Comparison of ENCODE assay signal across 8 cellular contexts in the genomic region with DNA sequence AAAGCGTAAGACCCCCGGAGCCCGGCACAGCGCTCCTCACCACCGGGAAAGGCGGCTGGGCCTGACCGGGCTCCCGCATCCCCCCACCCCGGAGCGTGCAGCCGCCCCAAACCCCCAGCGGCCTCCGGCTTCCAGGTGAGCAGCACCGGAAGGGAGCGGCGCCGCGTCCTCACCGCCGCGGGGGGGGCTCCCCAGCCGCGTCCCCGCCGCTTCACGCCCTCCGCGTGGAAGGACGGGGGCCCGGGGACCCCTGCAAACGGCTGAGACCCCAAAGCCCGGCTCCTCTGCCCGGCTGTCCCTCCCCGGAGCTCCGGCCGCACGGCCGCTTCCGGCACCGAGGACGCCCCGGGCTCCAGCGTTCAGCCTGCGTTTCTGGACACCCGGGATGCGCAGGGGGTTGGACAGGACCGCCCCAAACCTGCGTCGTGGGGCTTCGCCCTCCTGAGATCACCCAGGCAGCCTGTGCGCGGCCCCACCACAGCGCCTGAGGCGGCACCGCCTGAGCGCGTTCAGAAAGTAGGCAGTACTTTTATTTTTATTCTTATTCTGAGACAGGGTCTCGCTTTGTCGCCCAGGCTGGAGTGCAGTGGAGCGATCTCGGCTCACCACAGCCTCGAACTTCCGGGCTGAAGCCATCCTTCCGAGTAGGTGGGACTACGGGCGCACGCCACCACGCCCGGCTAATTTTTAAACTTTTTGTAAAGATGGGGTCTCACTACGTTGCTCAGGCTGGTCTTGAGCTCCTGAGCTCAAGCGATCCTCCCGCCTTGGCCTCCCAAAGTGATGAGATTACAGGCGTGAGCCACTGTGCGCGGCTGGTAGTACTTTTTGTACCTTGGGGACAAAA. TPM values are rescaled to one million over a fixed set of nuclear protein-coding genes. Genes with fewer than 3 reads are reported as not detected.
DNase-seq lines count a peak whose midpoint lies in the region; ATAC-seq, FAIRE-seq and TF ChIP-seq lines count a peak whose summit lies in the region.

No MANE protein-coding gene starts in this region.

- no peaks in the 10 kb centered on the region for H3K36me3 Mint-ChIP-seq in activated T-cell treated with anti-CD3 and anti-CD28 coated beads, Interleukin-2, amount 50 U/mL, for 24 hours (ENCODE audit: low read depth)

- H3K4me3 ChIP-seq in ACC112 (ENCODE audit: low read depth, low read length) (peak overlapping the region; percentile 84), pancreas (peak overlapping the region; percentile 62 to 92 (median 75))

- peaks cover 9% of the 10 kb centered on the region for H3K79me2 ChIP-seq in ACC112 (ENCODE audit: control insufficient read depth, insufficient read depth, low read length, unreplicated experiment)

- WGBS in pancreas, 2 donors, result 2 to 5% methylated on average over 61 to 75 of the region's 75 CpGs

- no peaks in the 10 kb centered on the region for H3K9me3 ChIP-seq in pancreas

- peak; percentile 60 for DNase-seq in GM18507 (ENCODE audit: extremely low spot score, insufficient read length, low read depth)
- peak; percentile 60 for DNase-seq in NCI-H2227 (lab: John Stamatoyannopoulos, UW; ENCODE audit: unreplicated experiment)
- DNase-seq in activated T-cell treated with anti-CD3 and anti-CD28 coated beads, Interleukin-2, amount 50 U/mL, for 24 hours, result peak; percentile 74
- DNase-seq in fibroblast of peridontal ligament (ENCODE audit: extremely low read depth), result peak; percentile 51
- peak; percentile 51 to 83 (median 62) for DNase-seq in pancreas
- no peak for DNase-seq in central memory CD4-positive, alpha-beta T cell

- no peaks in the 10 kb centered on the region for H3K9me3 Mint-ChIP-seq in activated T-cell treated with anti-CD3 and anti-CD28 coated beads, Interleukin-2, amount 50 U/mL, for 24 hours

- no peaks in the 10 kb centered on the region for H3K36me3 ChIP-seq in ACC112 (ENCODE audit: insufficient read depth, low read length)
- H3K36me3 ChIP-seq in pancreas, result no peaks in the 10 kb centered on the region

- intact Hi-C loops in pancreas (cut with DNase I), result no loop called here

- no peaks in the 10 kb centered on the region for H3K27me3 ChIP-seq in ACC112 (ENCODE audit: insufficient read depth, low read length)
- no peaks in the 10 kb centered on the region for H3K27me3 ChIP-seq in pancreas

- FAIRE-seq in GM18507 (lab: Jason Lieb, UNC) (peak; percentile 93), pancreas (lab: Jason Lieb, UNC) (no peak)

- peak overlapping the region; percentile 68 for H2AFZ ChIP-seq in ACC112 (ENCODE audit: low read length, unreplicated experiment)

- H3K4me3 Mint-ChIP-seq in activated T-cell treated with anti-CD3 and anti-CD28 coated beads, Interleukin-2, amount 50 U/mL, for 24 hours, result peak overlapping the region; percentile 79

- peaks cover 28% of the 10 kb centered on the region for H3K4me1 ChIP-seq in ACC112 (ENCODE audit: control insufficient read depth, insufficient read depth, low read length, unreplicated experiment)
- peaks cover 0 to 3% (median 0%) of the 10 kb centered on the region in 3 donors for H3K4me1 ChIP-seq in pancreas

- ATAC-seq in HG02885 (IDR thresholded peaks at IDR 0.05; ENCODE audit: poor library complexity, unreplicated experiment), result peak; percentile 70
- peak; percentile 78 to 90 (median 87) for ATAC-seq in pancreas

- peak overlapping the region; percentile 84 for H3K27ac Mint-ChIP-seq in activated T-cell treated with anti-CD3 and anti-CD28 coated beads, Interleukin-2, amount 50 U/mL, for 24 hours

- H3K27ac ChIP-seq in ACC112 (ENCODE audit: low read depth, low read length), result peak overlapping the region; percentile 41
- peak overlapping the region; percentile 72 to 91 (median 84) for H3K27ac ChIP-seq in pancreas

- H3K27me3 Mint-ChIP-seq in activated T-cell treated with anti-CD3 and anti-CD28 coated beads, Interleukin-2, amount 50 U/mL, for 24 hours, result peaks cover 29% of the 10 kb centered on the region

- TF ChIP-seq CTCF in pancreas (IDR thresholded peaks at IDR 0.05), result no peak

- H3K4me1 Mint-ChIP-seq in activated T-cell treated with anti-CD3 and anti-CD28 coated beads, Interleukin-2, amount 50 U/mL, for 24 hours (ENCODE audit: low read depth), result peaks cover 51% of the 10 kb centered on the region

RNA-seq across cellular contexts. Expression of gene BLM, which starts 51.6 kb away (rescaled TPM):
- 1 to 10 TPM in 1 of 6 donors, under 1 TPM in 4, not detected in 1; 0.12 to 1.1 (median 0.88) TPM for total RNA-seq in pancreas
- polyA plus RNA-seq in pancreas, result under 1 TPM; 0.54 to 0.65 TPM
